ENCODE assay signal across 8 cellular contexts in the genomic region with DNA sequence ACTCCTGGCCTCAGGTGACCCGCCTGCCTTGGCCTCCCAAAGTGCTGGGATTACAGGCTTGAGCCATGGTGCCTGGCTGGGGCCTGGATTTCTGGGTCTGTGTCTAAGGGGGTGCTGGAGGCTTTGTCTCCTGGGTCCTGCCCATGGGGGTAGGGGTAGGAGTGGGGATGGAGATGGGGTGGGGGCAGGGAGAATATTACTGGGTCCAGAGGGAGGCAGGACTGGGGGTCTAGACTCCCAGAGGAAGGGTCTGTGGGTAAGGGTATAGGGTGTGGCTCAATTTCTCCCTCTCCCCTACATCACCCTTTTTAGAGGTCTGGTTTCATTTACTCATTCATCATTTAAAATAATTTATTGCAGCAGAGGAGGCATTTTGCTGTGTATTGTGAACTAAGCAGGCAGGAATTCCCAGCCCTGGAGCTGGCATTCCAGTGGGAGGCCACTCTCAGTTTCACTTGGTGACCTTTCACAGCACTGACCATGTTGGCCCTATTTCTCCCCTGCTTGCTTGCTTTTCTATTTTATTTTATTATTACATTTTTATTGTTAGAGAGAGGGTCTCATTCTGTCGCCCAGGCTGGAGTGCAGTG. TPM values are rescaled to one million over a fixed set of nuclear protein-coding genes. Genes with fewer than 3 reads are reported as not detected.
DNase-seq lines count a peak whose midpoint lies in the region; ATAC-seq, FAIRE-seq and TF ChIP-seq lines count a peak whose summit lies in the region.

No MANE protein-coding gene starts in this region.

- H3K9me1 ChIP-seq in K562 (ENCODE audit: control insufficient read depth, insufficient read depth, low read length), result no peaks in the 10 kb centered on the region

- TF ChIP-seq POLR2A in K562 (conservative IDR thresholded peaks at IDR 0.05), result no peak

- ATAC-seq in K562 (no peak), GM21717 (IDR thresholded peaks at IDR 0.05; ENCODE audit: unreplicated experiment) (no peak)

- H3K27me3 ChIP-seq in HUES6 (ENCODE audit: control insufficient read depth, insufficient read depth, low read length) (peaks cover 6% of the 10 kb centered on the region), K562 (ENCODE audit: control insufficient read depth in 2 of 2, insufficient read depth in 2 of 2, low read length in 2 of 2) (no peaks in the 10 kb centered on the region)

- 0 out of 2 replicates have a peak overlapping the region, but pooled peaks have one; percentile 95 for H3K4me2 ChIP-seq in K562 (ENCODE audit: insufficient read depth, low read length)

- FAIRE-seq in K562 (lab: Jason Lieb, UNC), result no peak

- H2AFZ ChIP-seq in K562 (ENCODE audit: low read depth, low read length), result peak overlapping the region; percentile 84

- DNase-seq in AG20443 (ENCODE audit: low spot score), result peak; percentile 77
- DNase-seq in K562 (ENCODE audit: extremely low read depth in 1 of 4, low spot score in 3 of 4), result no peak
- no peak for DNase-seq in mesothelial cell of epicardium (ENCODE audit: low spot score in 2 of 2, unreplicated experiment in 2 of 2)
- DNase-seq in NCI-H2227 (lab: John Stamatoyannopoulos, UW; ENCODE audit: unreplicated experiment), result no peak
- DNase-seq in stimulated activated CD4-positive, alpha-beta T cell treated with anti-CD3 and anti-CD28 coated beads, Interleukin-4, amount 100 ng/mL, for 4 hours, result no peak
- no peak for DNase-seq in activated CD4-positive, CD25-positive, alpha-beta regulatory T cell (lab: John Stamatoyannopoulos, UW)

- H3K9ac ChIP-seq in HUES6 (ENCODE audit: low read length) (no peak overlapping the region), K562 (ENCODE audit: insufficient read depth in 1 of 2, low read depth in 2 of 2, low read length in 2 of 2) (peak overlapping the region in 1 of 2 experiments; percentile 95; a peak in 2 of 4 replicates)

- H3K27ac ChIP-seq in HUES6 (ENCODE audit: low read depth, low read length) (no peak overlapping the region), K562 (ENCODE audit: extremely low read depth, low read depth, low read length) (no peak overlapping the region)

- CTCF ChIA-PET in K562 (lab: Yijun Ruan, JAX; ENCODE audit: low intra/inter-chr PET ratio), result no interaction called here

- in situ Hi-C loops in K562 (cut with MboI), result no loop called here

- POLR2A ChIA-PET in K562 (lab: Yijun Ruan, JAX), result interaction anchor here (0.6 to 1.2 kb wide), 3 partner anchors 9 to 32 kb away, joined by 3 to 4 read pairs (median 3); no protein-coding TSS in a partner anchor

- no peaks in the 10 kb centered on the region for H3K36me3 Mint-ChIP-seq in mesothelial cell of epicardium

- H3K36me3 ChIP-seq in HUES6 (ENCODE audit: control insufficient read depth, insufficient read depth, low read length), result peaks cover 21% of the 10 kb centered on the region
- peaks cover 21% of the 10 kb centered on the region; the same call in 1 of the 3 replicates for H3K36me3 ChIP-seq in K562 (ENCODE audit: control insufficient read depth, insufficient read depth, low read length)

- peak overlapping the region; percentile 95 for H3K4me3 ChIP-seq in HUES6 (ENCODE audit: low read depth, low read length)
- H3K4me3 ChIP-seq in K562, result no peak overlapping the region

- H4K20me1 ChIP-seq in K562 (replicated peaks; ENCODE audit: control insufficient read depth, insufficient read depth, low read length), result no peaks in the 10 kb centered on the region

- BruUV-seq in K562 (replicated peaks; lab: Mats Ljungman, UMichigan), result no TSS peak

- intact Hi-C loops in K562 (cut with micrococcal nuclease), result no loop called here

- H3K9me3 Mint-ChIP-seq in mesothelial cell of epicardium, result no peaks in the 10 kb centered on the region

- H3K4me1 ChIP-seq in HUES6 (ENCODE audit: control insufficient read depth, insufficient read depth, low read length), result peaks cover 22% of the 10 kb centered on the region
- H3K4me1 ChIP-seq in K562 (replicated peaks in 1 of 2; ENCODE audit: control insufficient read depth in 2 of 2, insufficient read depth in 2 of 2, low read length in 2 of 2), result peaks cover 13 to 37% of the 10 kb centered on the region in 2 experiments; a peak in 4 of 5 replicates

- peaks cover 19% of the 10 kb centered on the region; the same call in 2 of the 3 replicates for H3K79me2 ChIP-seq in K562 (ENCODE audit: control insufficient read depth, insufficient read depth, low read length)

- H3K9me3 ChIP-seq in HUES6 (ENCODE audit: control insufficient read depth, insufficient read depth, low read depth, low read length), result no peaks in the 10 kb centered on the region
- no peaks in the 10 kb centered on the region for H3K9me3 ChIP-seq in K562 (replicated peaks; ENCODE audit: control insufficient read depth, insufficient read depth, low read depth, low read length)

- no peak for TF ChIP-seq RAD21 in K562 (CRISPR knock-in tag; conservative IDR thresholded peaks at IDR 0.05 in 1 of 2, IDR thresholded peaks at IDR 0.05 in 1 of 2)

- TF ChIP-seq CTCF in K562 (IDR thresholded peaks at IDR 0.05 in 2 of 3, conservative IDR thresholded peaks at IDR 0.05 in 1 of 3; ENCODE audit: insufficient read depth in 2 of 3, low read depth in 1 of 3, low read length in 3 of 3) (no peak), mesothelial cell of epicardium (IDR thresholded peaks at IDR 0.05; ENCODE audit: unreplicated experiment) (no peak)

- peak overlapping the region; percentile 95 for H3K4me3 Mint-ChIP-seq in mesothelial cell of epicardium

- H3K27ac Mint-ChIP-seq in mesothelial cell of epicardium, result peak overlapping the region; percentile 73

- H3K4me1 Mint-ChIP-seq in mesothelial cell of epicardium, result peaks cover 26% of the 10 kb centered on the region

- 44% methylated on average over 1 of the region's 2 CpGs for WGBS in K562 (ENCODE audit: insufficient coverage, low coverage, missing lambda C conversion rate)

- no peaks in the 10 kb centered on the region for H3K27me3 Mint-ChIP-seq in mesothelial cell of epicardium (ENCODE audit: low read depth)

- no peak for TF ChIP-seq EP300 in K562 (IDR thresholded peaks at IDR 0.05; ENCODE audit: low read length)

RNA-seq across cellular contexts. Expression of gene NFKBID, which starts 0.8 kb away (rescaled TPM):
- 15.7 and 63.9 TPM in 2 replicates for total RNA-seq in K562 (2011; cell fraction: chromatin; rRNA removed; ENCODE audit: low replicate concordance)
- total RNA-seq in K562 (2011; cell fraction: nucleolus; rRNA removed), result 48.6 and 61.0 TPM in 2 replicates
- total RNA-seq in K562 (2011; cell fraction: nucleoplasm; rRNA removed), result 27.9 and 29.7 TPM in 2 replicates
- total RNA-seq in K562 (2014; rRNA removed), result 8.9 and 12.9 TPM in 2 replicates
- 1.7 and 2.9 TPM in 2 replicates for total RNA-seq in K562 (2014; rRNA removed; fragmentation: Illumina TruSeq; extraction: Trizol)
- total RNA-seq in K562 (2015; rRNA removed; fragmentation: Illumina TruSeq; extraction: Trizol), result 6.6 and 7.1 TPM in 2 replicates
- total RNA-seq in K562 (2021), result 9.3 and 10.0 TPM in 2 replicates
- 3.3 and 6.8 TPM in 2 replicates for polyA plus RNA-seq in K562 (2011; rRNA removed)
- 5.3 and 6.4 TPM in 2 replicates for polyA plus RNA-seq in K562 (2011; cell fraction: cytosol; rRNA removed)
- 43.9 and 60.1 TPM in 2 replicates for polyA plus RNA-seq in K562 (2011; cell fraction: nucleus; rRNA removed)
- polyA plus RNA-seq in K562 (2012), result 2.7 and 5.6 TPM in 2 replicates
- 3.6 and 4.1 TPM in 2 replicates for polyA plus RNA-seq in K562 (2014; fragmentation: Illumina TruSeq; extraction: Trizol)
- under 1 TPM; 0.65 to 0.92 TPM for polyA plus RNA-seq in K562 (2014; fragmentation: Nextera tagmentation; extraction: Ambion mirVana)
- polyA plus RNA-seq in K562 (2014; rRNA removed), result 6.3 and 8.9 TPM in 2 replicates
- 3.2 and 6.3 TPM in 2 replicates for polyA minus RNA-seq in K562 (2011; rRNA and poly(A)+ RNA removed)
- 10.9 and 12.1 TPM in 2 replicates for polyA minus RNA-seq in K562 (2011; cell fraction: cytosol; rRNA and poly(A)+ RNA removed)
- polyA minus RNA-seq in K562 (2011; cell fraction: nucleus; rRNA and poly(A)+ RNA removed), result 20.7 and 27.1 TPM in 2 replicates
- total RNA-seq in mesothelial cell of epicardium, result 16.3 to 18.9 TPM (median 17.1 TPM) in 3 replicates

RNA-seq across cellular contexts. Expression of gene HCST, which starts 1.2 kb away (rescaled TPM):
- 1.0 TPM in 1 of 2 replicates, not detected in the other for total RNA-seq in K562 (2011; cell fraction: chromatin; rRNA removed; ENCODE audit: low replicate concordance)
- 1.7 and 2.2 TPM in 2 replicates for total RNA-seq in K562 (2011; cell fraction: nucleolus; rRNA removed)
- 0.81 and 2.4 TPM in 2 replicates for total RNA-seq in K562 (2011; cell fraction: nucleoplasm; rRNA removed)
- total RNA-seq in K562 (2014; rRNA removed) (not detected in 2 replicates), K562 (2014; rRNA removed; fragmentation: Illumina TruSeq; extraction: Trizol) (0.29 TPM in 1 of 2 replicates, not detected in the other), K562 (2015; rRNA removed; fragmentation: Illumina TruSeq; extraction: Trizol) (0.65 and 0.94 TPM in 2 replicates), K562 (2021) (0.47 and 1.6 TPM in 2 replicates), mesothelial cell of epicardium (0.62 to 1.4 TPM (median 0.92 TPM) in 3 replicates)
- polyA plus RNA-seq in K562 (2011; rRNA removed) (1.3 and 1.9 TPM in 2 replicates), K562 (2014; fragmentation: Illumina TruSeq; extraction: Trizol) (not detected in 2 replicates), K562 (2014; fragmentation: Nextera tagmentation; extraction: Ambion mirVana) (1 to 10 TPM in 1 of 2 experiments, under 1 TPM in 1; 0.95 to 1.0 TPM), K562 (2014; rRNA removed) (1.1 and 1.9 TPM in 2 replicates)
- 1.4 and 17.5 TPM in 2 replicates for polyA plus RNA-seq in K562 (2011; cell fraction: cytosol; rRNA removed)
- polyA plus RNA-seq in K562 (2011; cell fraction: nucleus; rRNA removed), result 0.86 and 1.3 TPM in 2 replicates
- 1.2 and 1.6 TPM in 2 replicates for polyA plus RNA-seq in K562 (2012)
- 1.7 TPM in 1 of 2 replicates, not detected in the other for polyA minus RNA-seq in K562 (2011; rRNA and poly(A)+ RNA removed)
- polyA minus RNA-seq in K562 (2011; cell fraction: cytosol; rRNA and poly(A)+ RNA removed), result 1.8 TPM in 1 of 2 replicates, not detected in the other
- polyA minus RNA-seq in K562 (2011; cell fraction: nucleus; rRNA and poly(A)+ RNA removed), result not detected in 2 replicates

RNA-seq across cellular contexts. Expression of gene TYROBP, which starts 6.9 kb away (rescaled TPM):
- total RNA-seq in K562 (2011; cell fraction: chromatin; rRNA removed; ENCODE audit: low replicate concordance), result not detected in 2 replicates
- total RNA-seq in K562 (2011; cell fraction: nucleolus; rRNA removed), result 0.83 TPM in 1 of 2 replicates, not detected in the other
- total RNA-seq in K562 (2011; cell fraction: nucleoplasm; rRNA removed), result 1.2 TPM in 1 of 2 replicates, not detected in the other
- total RNA-seq in K562 (2014; rRNA removed) (0.86 and 2.0 TPM in 2 replicates), K562 (2014; rRNA removed; fragmentation: Illumina TruSeq; extraction: Trizol) (1.1 and 1.2 TPM in 2 replicates), K562 (2015; rRNA removed; fragmentation: Illumina TruSeq; extraction: Trizol) (8.2 and 9.8 TPM in 2 replicates), K562 (2021) (2.7 and 2.9 TPM in 2 replicates), mesothelial cell of epicardium (not detected in 3 replicates)
- polyA plus RNA-seq in K562 (2011; rRNA removed) (2.9 and 11.1 TPM in 2 replicates), K562 (2014; fragmentation: Illumina TruSeq; extraction: Trizol) (2.2 and 2.4 TPM in 2 replicates), K562 (2014; fragmentation: Nextera tagmentation; extraction: Ambion mirVana) (1 to 10 TPM in 1 of 2 experiments, under 1 TPM in 1; 0.72 to 1.6 TPM), K562 (2014; rRNA removed) (3.4 and 8.1 TPM in 2 replicates)
- polyA plus RNA-seq in K562 (2011; cell fraction: cytosol; rRNA removed), result 9.4 and 12.1 TPM in 2 replicates
- polyA plus RNA-seq in K562 (2011; cell fraction: nucleus; rRNA removed), result 1.6 and 7.6 TPM in 2 replicates
- polyA plus RNA-seq in K562 (2012), result 14.6 and 22.6 TPM in 2 replicates
- 0.87 and 2.1 TPM in 2 replicates for polyA minus RNA-seq in K562 (2011; rRNA and poly(A)+ RNA removed)
- 6.5 TPM in 1 of 2 replicates, not detected in the other for polyA minus RNA-seq in K562 (2011; cell fraction: cytosol; rRNA and poly(A)+ RNA removed)
- polyA minus RNA-seq in K562 (2011; cell fraction: nucleus; rRNA and poly(A)+ RNA removed), result 1.6 TPM in 1 of 2 replicates, not detected in the other

RNA-seq across cellular contexts. Expression of gene APLP1, which starts 32.8 kb away (rescaled TPM):
- total RNA-seq in K562 (2011; cell fraction: chromatin; rRNA removed; ENCODE audit: low replicate concordance), result 3.3 and 19.3 TPM in 2 replicates
- 8.6 and 11.2 TPM in 2 replicates for total RNA-seq in K562 (2011; cell fraction: nucleolus; rRNA removed)
- 7.1 and 7.3 TPM in 2 replicates for total RNA-seq in K562 (2011; cell fraction: nucleoplasm; rRNA removed)
- total RNA-seq in K562 (2014; rRNA removed) (5.8 and 9.0 TPM in 2 replicates), K562 (2014; rRNA removed; fragmentation: Illumina TruSeq; extraction: Trizol) (2.3 and 3.0 TPM in 2 replicates), K562 (2015; rRNA removed; fragmentation: Illumina TruSeq; extraction: Trizol) (1.4 and 3.3 TPM in 2 replicates), K562 (2021) (6.9 and 9.9 TPM in 2 replicates), mesothelial cell of epicardium (137 to 151 TPM (median 146 TPM) in 3 replicates)
- polyA plus RNA-seq in K562 (2011; rRNA removed) (4.7 and 8.9 TPM in 2 replicates), K562 (2014; fragmentation: Illumina TruSeq; extraction: Trizol) (6.6 and 7.8 TPM in 2 replicates), K562 (2014; fragmentation: Nextera tagmentation; extraction: Ambion mirVana) (under 1 TPM; 0.69 to 0.87 TPM), K562 (2014; rRNA removed) (6.0 and 8.2 TPM in 2 replicates)
- polyA plus RNA-seq in K562 (2011; cell fraction: cytosol; rRNA removed), result 6.1 and 8.3 TPM in 2 replicates
- polyA plus RNA-seq in K562 (2011; cell fraction: nucleus; rRNA removed), result 16.1 and 16.8 TPM in 2 replicates
- polyA plus RNA-seq in K562 (2012), result 8.7 and 13.6 TPM in 2 replicates
- polyA minus RNA-seq in K562 (2011; rRNA and poly(A)+ RNA removed), result 1.1 and 1.4 TPM in 2 replicates
- 2.1 and 4.9 TPM in 2 replicates for polyA minus RNA-seq in K562 (2011; cell fraction: cytosol; rRNA and poly(A)+ RNA removed)
- polyA minus RNA-seq in K562 (2011; cell fraction: nucleus; rRNA and poly(A)+ RNA removed), result 4.7 and 6.4 TPM in 2 replicates

RNA-seq across cellular contexts. Expression of gene LRFN3, which starts 35.0 kb away (rescaled TPM):
- total RNA-seq in K562 (2011; cell fraction: chromatin; rRNA removed; ENCODE audit: low replicate concordance), result 0.32 TPM in 1 of 2 replicates, not detected in the other
- total RNA-seq in K562 (2011; cell fraction: nucleolus; rRNA removed), result 0.26 and 0.50 TPM in 2 replicates
- total RNA-seq in K562 (2011; cell fraction: nucleoplasm; rRNA removed), result 0.15 and 0.23 TPM in 2 replicates
- total RNA-seq in K562 (2014; rRNA removed) (0.08 TPM in 1 of 2 replicates, not detected in the other), K562 (2014; rRNA removed; fragmentation: Illumina TruSeq; extraction: Trizol) (not detected in 2 replicates), K562 (2015; rRNA removed; fragmentation: Illumina TruSeq; extraction: Trizol) (not detected in 2 replicates), K562 (2021) (0.11 and 0.31 TPM in 2 replicates), mesothelial cell of epicardium (25.7 to 28.5 TPM (median 27.5 TPM) in 3 replicates)
- polyA plus RNA-seq in K562 (2011; rRNA removed) (0.16 TPM in 1 of 2 replicates, not detected in the other), K562 (2014; fragmentation: Illumina TruSeq; extraction: Trizol) (0.03 and 0.19 TPM in 2 replicates), K562 (2014; fragmentation: Nextera tagmentation; extraction: Ambion mirVana) (not detected), K562 (2014; rRNA removed) (0.12 and 0.35 TPM in 2 replicates)
- polyA plus RNA-seq in K562 (2011; cell fraction: cytosol; rRNA removed), result 0.09 and 0.18 TPM in 2 replicates
- 0.17 and 0.20 TPM in 2 replicates for polyA plus RNA-seq in K562 (2011; cell fraction: nucleus; rRNA removed)
- polyA plus RNA-seq in K562 (2012), result 0.07 and 0.09 TPM in 2 replicates
- polyA minus RNA-seq in K562 (2011; rRNA and poly(A)+ RNA removed), result 0.04 and 0.06 TPM in 2 replicates
- not detected in 2 replicates for polyA minus RNA-seq in K562 (2011; cell fraction: cytosol; rRNA and poly(A)+ RNA removed)
- polyA minus RNA-seq in K562 (2011; cell fraction: nucleus; rRNA and poly(A)+ RNA removed), result 0.22 and 0.54 TPM in 2 replicates
